In genomic region chr5:59553992-59554391, GRCh38 we compare ENCODE assay signal across 24 cellular contexts.
DNase-seq lines count a peak whose midpoint lies in the region; ATAC-seq and FAIRE-seq lines count a peak whose summit lies in the region.
"Had no signal": no experiment of that assay in that cellular context is flagged by ENCODE, and none has a peak within 500 bp of the region (broad histone marks: within the 10 kb centered on the region; RNA-seq: fewer than 3 reads in every experiment).

No MANE protein-coding gene starts in this region.

- H3K27me3 ChIP-seq in mesendoderm (ENCODE audit: insufficient read depth, low read length, poor library complexity) (no peaks in the 10 kb centered on the region), small intestine (ENCODE audit: control insufficient read depth in 2 of 2, insufficient read depth in 2 of 2, low read length in 2 of 2) (no peaks in the 10 kb centered on the region)
- H3K27me3 ChIP-seq: BLaER1, MG63 had no signal

- H3K4me3 ChIP-seq in mesendoderm (ENCODE audit: low read length) (no peak overlapping the region), small intestine (ENCODE audit: low read depth in 1 of 2, low read length in 2 of 2) (no peak overlapping the region)
- H3K4me3 ChIP-seq: BLaER1, K562, MG63, PC-9 had no signal

- no peak overlapping the region for H4K5ac ChIP-seq in mesendoderm (ENCODE audit: low read length)

- peak overlapping the region; percentile 96 for H2BK15ac ChIP-seq in mesendoderm (replicated peaks; ENCODE audit: low read depth)

- H3K56ac ChIP-seq in mesendoderm (ENCODE audit: low read length) = no peak overlapping the region

- H4K8ac ChIP-seq in mesendoderm (ENCODE audit: low read depth, low read length) = peak overlapping the region; percentile 81

- no peaks in the 10 kb centered on the region for H3K79me2 ChIP-seq in mesendoderm (ENCODE audit: control insufficient read depth, insufficient read depth, low read length)

- no peaks in the 10 kb centered on the region for H3K9me3 ChIP-seq in small intestine (ENCODE audit: control insufficient read depth, low read depth)
- H3K9me3 ChIP-seq: BLaER1, MG63, SK-N-SH had no signal

- H2AK5ac ChIP-seq in mesendoderm (ENCODE audit: low read length) = no peak overlapping the region

- peak overlapping the region; percentile 91 for H3K4ac ChIP-seq in mesendoderm (ENCODE audit: low read depth, low read length)

- H2BK5ac ChIP-seq in mesendoderm (ENCODE audit: low read length) = no peak overlapping the region

- H3K4me1 ChIP-seq in mesendoderm (ENCODE audit: control insufficient read depth, low read depth, low read length) = no peaks in the 10 kb centered on the region
- no peaks in the 10 kb centered on the region for H3K4me1 ChIP-seq in small intestine (ENCODE audit: control insufficient read depth in 2 of 2, insufficient read depth in 1 of 2, low read depth in 1 of 2, low read length in 1 of 2)
- H3K4me1 ChIP-seq: BLaER1 had no signal

- peak overlapping the region; percentile 90 for H3K18ac ChIP-seq in mesendoderm (ENCODE audit: low read length)

- peak overlapping the region; percentile 96 for H2BK120ac ChIP-seq in mesendoderm (ENCODE audit: low read depth, low read length)

- H3K79me1 ChIP-seq in mesendoderm (ENCODE audit: low read length) = no peaks in the 10 kb centered on the region

- no peak overlapping the region for H3K9ac ChIP-seq in mesendoderm (ENCODE audit: low read length)
- H3K9ac ChIP-seq: BLaER1, SK-N-SH had no signal

- DNase-seq in mesendoderm = no peak
- DNase-seq in small intestine = peak; percentile 26
- DNase-seq in NCI-H2227 treated with DMSO at 0.1 percent for 48 hours (lab: John Stamatoyannopoulos, UW) = no peak
- DNase-seq in epidermal melanocyte (ENCODE audit: insufficient read length, low spot score) = no peak
- DNase-seq: CD4-positive, alpha-beta T cell; COR-L47; DMS79; MG63; NCI-H1417 treated with DMSO at 0.1 percent for 48 hours; NCI-H187; NCI-H446 treated with DMSO at 0.1 percent for 48 hours; NCI-H526 treated with DMSO at 0.1 percent for 48 hours; PC-9; SIG-M5; SK-N-SH had no signal

- no peak for FAIRE-seq in small intestine (lab: Jason Lieb, UNC)
- FAIRE-seq: H54, HepG2, K562 had no signal

- H3K36me3 ChIP-seq in mesendoderm (ENCODE audit: control insufficient read depth, insufficient read depth, low read length) (no peaks in the 10 kb centered on the region), small intestine (ENCODE audit: control insufficient read depth in 2 of 2, insufficient read depth in 2 of 2, low read length in 2 of 2) (no peaks in the 10 kb centered on the region)
- H3K36me3 ChIP-seq: BLaER1, MG63 had no signal

- no peak overlapping the region for H3K23ac ChIP-seq in mesendoderm (ENCODE audit: low read length)

- no peak overlapping the region for H3K4me2 ChIP-seq in mesendoderm (ENCODE audit: low read length)
- H3K4me2 ChIP-seq: BLaER1, PC-9, SK-N-SH had no signal

- ATAC-seq in GM19463 (IDR thresholded peaks at IDR 0.05; ENCODE audit: unreplicated experiment) (peak; percentile 53), HG03432 (IDR thresholded peaks at IDR 0.05; ENCODE audit: unreplicated experiment) (peak; percentile 42), GM19395 (IDR thresholded peaks at IDR 0.05; ENCODE audit: unreplicated experiment) (no peak)
- ATAC-seq: HepG2, K562 had no signal

- H3K27ac ChIP-seq in mesendoderm (ENCODE audit: low read depth, low read length) (no peak overlapping the region), small intestine (ENCODE audit: low read depth in 1 of 2, low read length in 1 of 2) (no peak overlapping the region)
- H3K27ac ChIP-seq: BLaER1, HL-60, PC-9, RWPE1 had no signal
